Comparison of ENCODE assay signal across 8 cellular contexts in genomic region chr17:45585794-45586650, GRCh38.
DNase-seq lines count a peak whose midpoint lies in the region; FAIRE-seq and TF ChIP-seq lines count a peak whose summit lies in the region.
"Not testable (repeated sequence)": the region's sequence is repeated elsewhere in the genome, so short reads cannot be mapped to it uniquely, and the experiment has no call there.

No MANE protein-coding gene starts in this region.

- peak overlapping the region; percentile 70 for H3K4me3 Mint-ChIP-seq in activated CD4-positive, alpha-beta memory T cell treated with anti-CD3 and anti-CD28 coated beads, Interleukin-2, amount 10 ng/mL, durations not matched to agents 7 days and 5 days

- H3K79me2 ChIP-seq in MM.1S (ENCODE audit: low read length), result peaks cover 34% of the 10 kb centered on the region

- POLR2A ChIA-PET in activated CD4-positive, alpha-beta memory T cell treated with anti-CD3 and anti-CD28 coated beads, Interleukin-2, amount 10 ng/mL, durations not matched to agents 7 days and 5 days (lab: Charles Lee), result not testable (repeated sequence)

- H3K4me3 ChIP-seq in MM.1S (ENCODE audit: low read length), result peak overlapping the region; percentile 85
- peak overlapping the region; percentile 67 for H3K4me3 ChIP-seq in bronchial epithelial cell (ENCODE audit: low read depth, low read length)
- peak overlapping the region; percentile 60 to 100 for H3K4me3 ChIP-seq in mucosa of rectum (ENCODE audit: low read length in 2 of 2)

- not testable (repeated sequence) for H3K4me1 ChIP-seq in MM.1S (ENCODE audit: low read length)
- peaks cover 12 to 18% of the 10 kb centered on the region in 2 donors for H3K4me1 ChIP-seq in mucosa of rectum (ENCODE audit: control insufficient read depth in 2 of 2, insufficient read depth in 2 of 2, low read length in 2 of 2)

- peak overlapping the region; percentile 92; the same call in 1 of the 2 replicates for H3K27ac ChIP-seq in MM.1S (ENCODE audit: low read length)
- H3K27ac ChIP-seq in mucosa of rectum (ENCODE audit: low read depth in 2 of 2, low read length in 2 of 2), result not testable (repeated sequence)

- not testable (repeated sequence) for H3K9me2 ChIP-seq in MM.1S (replicated peaks; ENCODE audit: insufficient read depth, low read length)

- H3K36me3 Mint-ChIP-seq in activated CD4-positive, alpha-beta memory T cell treated with anti-CD3 and anti-CD28 coated beads, Interleukin-2, amount 10 ng/mL, durations not matched to agents 7 days and 5 days (ENCODE audit: low read depth), result peaks cover 28% of the 10 kb centered on the region

- H3K9me3 ChIP-seq in MM.1S (replicated peaks; ENCODE audit: insufficient read depth, low read length); mucosa of rectum (ENCODE audit: control insufficient read depth in 2 of 2, low read length in 2 of 2): not testable (repeated sequence)

- peaks cover 14% of the 10 kb centered on the region for H3F3A ChIP-seq in MM.1S (ENCODE audit: insufficient read depth, low read length)

- H3K27me3 Mint-ChIP-seq in activated CD4-positive, alpha-beta memory T cell treated with anti-CD3 and anti-CD28 coated beads, Interleukin-2, amount 10 ng/mL, durations not matched to agents 7 days and 5 days, result not testable (repeated sequence)

- H3K27me3 ChIP-seq in MM.1S (replicated peaks; ENCODE audit: insufficient read depth, low read length); bronchial epithelial cell (ENCODE audit: control insufficient read depth, insufficient read depth, low read length); mucosa of rectum (ENCODE audit: control insufficient read depth in 2 of 2, insufficient read depth in 2 of 2, low read length in 2 of 2): not testable (repeated sequence)

- not testable (repeated sequence) for TF ChIP-seq CTCF in MM.1S (IDR thresholded peaks at IDR 0.05; ENCODE audit: low read length); bronchial epithelial cell (IDR thresholded peaks at IDR 0.05; ENCODE audit: insufficient read depth, low read length, severe bottlenecking)

- not testable (repeated sequence) for H4K20me1 ChIP-seq in MM.1S (ENCODE audit: insufficient read depth, low read length)

- CTCF ChIA-PET in activated CD4-positive, alpha-beta memory T cell treated with anti-CD3 and anti-CD28 coated beads, Interleukin-2, amount 10 ng/mL, durations not matched to agents 7 days and 5 days (lab: Charles Lee), result interaction anchor here (1.0 kb wide), 2 partner anchors 172 to 674 kb away, joined by 3 to 7 read pairs; no protein-coding TSS in a partner anchor

- H3K27ac Mint-ChIP-seq in activated CD4-positive, alpha-beta memory T cell treated with anti-CD3 and anti-CD28 coated beads, Interleukin-2, amount 10 ng/mL, durations not matched to agents 7 days and 5 days, result not testable (repeated sequence)

- peak; percentile 20 for DNase-seq in AG08396 (ENCODE audit: low spot score)
- not testable (repeated sequence) for DNase-seq in GM18507 (ENCODE audit: extremely low spot score, insufficient read length, low read depth); activated CD4-positive, alpha-beta memory T cell treated with anti-CD3 and anti-CD28 coated beads, Interleukin-2, amount 10 ng/mL, durations not matched to agents 7 days and 5 days; bronchial epithelial cell (ENCODE audit: low read depth)
- DNase-seq in MM.1S, result peak; percentile 53
- DNase-seq in cardiac septum (ENCODE audit: low spot score), result peak; percentile 78
- peak; percentile 24 for DNase-seq in stimulated activated CD4-positive, alpha-beta T cell treated with anti-CD3 and anti-CD28 coated beads, Interleukin-12 subunit alpha, Interleukin-12 subunit beta, amount 100 ng/mL, for 4 hours

- peaks cover 29% of the 10 kb centered on the region for H3K4me1 Mint-ChIP-seq in activated CD4-positive, alpha-beta memory T cell treated with anti-CD3 and anti-CD28 coated beads, Interleukin-2, amount 10 ng/mL, durations not matched to agents 7 days and 5 days

- not testable (repeated sequence) for H2AFZ ChIP-seq in MM.1S (ENCODE audit: low read length)

- peak overlapping the region; percentile 78; the same call in 1 of the 2 replicates for H3K4me2 ChIP-seq in MM.1S (ENCODE audit: low read depth, low read length)

- FAIRE-seq in GM18507 (lab: Jason Lieb, UNC), result peak; percentile 26
- not testable (repeated sequence) for FAIRE-seq in bronchial epithelial cell (lab: Jason Lieb, UNC)

- H3K9me3 Mint-ChIP-seq in activated CD4-positive, alpha-beta memory T cell treated with anti-CD3 and anti-CD28 coated beads, Interleukin-2, amount 10 ng/mL, durations not matched to agents 7 days and 5 days, result not testable (repeated sequence)

- not testable (repeated sequence) for H3K36me3 ChIP-seq in MM.1S (replicated peaks; ENCODE audit: insufficient read depth, low read length); bronchial epithelial cell (ENCODE audit: control insufficient read depth, insufficient read depth, low read length); mucosa of rectum (ENCODE audit: control insufficient read depth in 2 of 2, insufficient read depth in 2 of 2, low read length in 2 of 2)

- intact Hi-C loops in cardiac septum (cut with DNase I), result not testable (repeated sequence)

- peak overlapping the region; percentile 92 for H3K9ac ChIP-seq in MM.1S (ENCODE audit: low read length)
- H3K9ac ChIP-seq in mucosa of rectum (ENCODE audit: low read depth in 1 of 2, low read length in 2 of 2), result not testable (repeated sequence)
